Comparison of ENCODE assay signal across 8 cellular contexts in genomic region chr1:177181280-177181630, GRCh38. TPM values are rescaled to one million over a fixed set of nuclear protein-coding genes. Genes with fewer than 3 reads are reported as not detected.
A peak's percentile ranks its signal among the peaks of the same experiment; 100 is the strongest.
DNase-seq lines count a peak whose midpoint lies in the region; ATAC-seq, FAIRE-seq and TF ChIP-seq lines count a peak whose summit lies in the region.
"Had no signal": no experiment of that assay in that cellular context is flagged by ENCODE, and none has a peak within 500 bp of the region (broad histone marks: within the 10 kb centered on the region; RNA-seq: fewer than 3 reads in every experiment).

No MANE protein-coding gene starts in this region.

- no peak for DNase-seq in fibroblast of the aortic adventitia (ENCODE audit: low read depth)
- DNase-seq in GM12892 (ENCODE audit: insufficient read length): no peak
- no peak for DNase-seq in SHP77 treated with DMSO at 0.1 percent for 48 hours (lab: John Stamatoyannopoulos, UW)

- no peak overlapping the region for H3K27ac ChIP-seq in HUES6 (ENCODE audit: low read depth, low read length)

- TF ChIP-seq POLR2A in GM12892 (IDR thresholded peaks at IDR 0.05; ENCODE audit: low read depth, low read length): no peak

- no peak for FAIRE-seq in GM12892 (lab: Jason Lieb, UNC)
- FAIRE-seq: frontal cortex had no signal

- H3K4me1 ChIP-seq in HUES6 (ENCODE audit: control insufficient read depth, insufficient read depth, low read length) (peaks cover 10% of the 10 kb centered on the region; the same call in 1 of the 2 replicates), skeletal muscle satellite cell (ENCODE audit: control insufficient read depth, insufficient read depth, low read length) (no peaks in the 10 kb centered on the region)

- H3K4me3 ChIP-seq in HUES6 (ENCODE audit: low read depth, low read length): peak overlapping the region; percentile 60
- H3K4me3 ChIP-seq in fibroblast of the aortic adventitia (ENCODE audit: low read depth, low read length): peak overlapping the region; percentile 41
- H3K4me3 ChIP-seq in skeletal muscle satellite cell (ENCODE audit: low read length): peak overlapping the region; percentile 64

- ATAC-seq in GM19438 (IDR thresholded peaks at IDR 0.05; ENCODE audit: low read depth, unreplicated experiment) (peak; percentile 8), HG02610 (IDR thresholded peaks at IDR 0.05; ENCODE audit: unreplicated experiment) (no peak)

- H3K36me3 ChIP-seq in HUES6 (ENCODE audit: control insufficient read depth, insufficient read depth, low read length) (no peaks in the 10 kb centered on the region), skeletal muscle satellite cell (ENCODE audit: insufficient read depth, low read length) (no peaks in the 10 kb centered on the region)

- no peak for TF ChIP-seq CTCF in fibroblast of the aortic adventitia (IDR thresholded peaks at IDR 0.05; ENCODE audit: insufficient read depth, low read length)

- H3K9ac ChIP-seq in HUES6 (ENCODE audit: low read length): no peak overlapping the region
- no peak overlapping the region for H3K9ac ChIP-seq in skeletal muscle satellite cell (ENCODE audit: low read depth, low read length)

- peak overlapping the region; percentile 87 for H3K4me2 ChIP-seq in skeletal muscle satellite cell (ENCODE audit: low read length)

- peaks cover 62% of the 10 kb centered on the region for H3K27me3 ChIP-seq in HUES6 (ENCODE audit: control insufficient read depth, insufficient read depth, low read length)
- H3K27me3 ChIP-seq in skeletal muscle satellite cell (ENCODE audit: control insufficient read depth, insufficient read depth, low read length): peaks cover 67% of the 10 kb centered on the region

- H3K9me3 ChIP-seq in HUES6 (ENCODE audit: control insufficient read depth, insufficient read depth, low read depth, low read length): no peaks in the 10 kb centered on the region
- H3K9me3 ChIP-seq in skeletal muscle satellite cell (replicated peaks; ENCODE audit: low read length): no peaks in the 10 kb centered on the region

RNA-seq across cellular contexts. Expression of gene BRINP2, which starts 10.5 kb away (rescaled TPM):
- total RNA-seq in fibroblast of the aortic adventitia (ENCODE audit: low replicate concordance): 0.08 TPM in 1 of 2 replicates, not detected in the other
- total RNA-seq in skeletal muscle satellite cell (2012; rRNA removed): 0.22 TPM in 1 of 2 replicates, not detected in the other
- polyA plus RNA-seq in GM12892 (2012; ENCODE audit: missing spikeins): 0.06 TPM

RNA-seq across cellular contexts. Expression of gene ASTN1, which starts 16.7 kb away (rescaled TPM):
- under 0.01 and 0.16 TPM in 2 replicates for total RNA-seq in fibroblast of the aortic adventitia (ENCODE audit: low replicate concordance)
- not detected in 2 replicates for total RNA-seq in skeletal muscle satellite cell (2012; rRNA removed)
- polyA plus RNA-seq in GM12892 (2012; ENCODE audit: missing spikeins): not detected
